Comparison of ENCODE assay signal across 31 cellular contexts in genomic region chr7:76368190-76368589, GRCh38. TPM values are rescaled to one million over a fixed set of nuclear protein-coding genes. Genes with fewer than 3 reads are reported as not detected.
"Had no signal": no experiment of that assay in that cellular context is flagged by ENCODE, and none has a peak within 500 bp of the region (broad histone marks: within the 10 kb centered on the region; RNA-seq: fewer than 3 reads in every experiment).

No MANE protein-coding gene starts in this region.

- H3K27ac ChIP-seq: body of pancreas, epithelial cell of prostate, esophagus squamous epithelium, gastroesophageal sphincter, WERI-Rb-1 had no signal

- H3K9me3 ChIP-seq: body of pancreas, esophagus squamous epithelium, gastroesophageal sphincter had no signal

- FAIRE-seq: colon, endometrium, endothelial cell of umbilical vein had no signal

- H3K4me3 ChIP-seq: body of pancreas, esophagus squamous epithelium, gastroesophageal sphincter had no signal

- ATAC-seq: activated CD4-positive, CD25-positive, alpha-beta regulatory T cell treated with anti-CD3 and anti-CD28 coated beads, Interleukin-2, amount 50 U/mL, for 24 hours; activated CD8-positive, alpha-beta T cell treated with anti-CD3 and anti-CD28 coated beads for 36 hours; activated T-cell treated with anti-CD3 and anti-CD28 coated beads, Interleukin-2, amount 50 U/mL, for 4 hours; activated T-helper 17 cell treated with anti-CD3 and anti-CD28 coated beads, Interleukin-2, amount 50 U/mL, for 72 hours; body of pancreas; gastroesophageal sphincter; T-helper 17 cell had no signal

- H3K36me3 ChIP-seq: esophagus squamous epithelium, gastroesophageal sphincter, WERI-Rb-1 had no signal

- H3K4me1 ChIP-seq: body of pancreas had no signal

- H3K27me3 ChIP-seq: body of pancreas, esophagus squamous epithelium, gastroesophageal sphincter had no signal

- DNase-seq: activated B cell treated with CpG ODN at 0.5 μM for 24 hours; activated CD4-positive, alpha-beta T cell treated with anti-CD3 and anti-CD28 coated beads for 48 hours; activated CD4-positive, alpha-beta T cell treated with anti-CD3 and anti-CD28 coated beads, Interleukin-2, amount 50 U/mL, for 1 hour; activated CD4-positive, alpha-beta T cell treated with anti-CD3 and anti-CD28 coated beads, Interleukin-2, amount 50 U/mL, for 48 hours; activated CD8-positive, alpha-beta memory T cell treated with anti-CD3 and anti-CD28 coated beads for 24 hours; activated CD8-positive, alpha-beta T cell treated with anti-CD3 and anti-CD28 coated beads for 36 hours; activated effector memory CD4-positive, alpha-beta T cell treated with Interleukin-2 at 50 U/mL for 16 hours; activated gamma-delta T cell treated with Interleukin-2 at 50 U/mL for 16 hours; activated naive CD4-positive, alpha-beta T cell treated with anti-CD3 and anti-CD28 coated beads, Interleukin-2, amount 50 U/mL, for 16 hours; activated naive CD4-positive, alpha-beta T cell treated with Interleukin-2 at 50 U/mL for 16 hours; activated T-cell treated with anti-CD3 and anti-CD28 coated beads, Interleukin-2, amount 50 U/mL, for 4 hours; amniotic stem cell; anterior cingulate cortex; body of pancreas; caudate nucleus; cortex of kidney; effector CD8-positive, alpha-beta T cell; esophagus squamous epithelium; foreskin melanocyte; T-helper 1 cell; T-helper 17 cell; T1000; WERI-Rb-1 had no signal

RNA-seq across cellular contexts. Expression of gene SSC4D, which starts 41.3 kb away (rescaled TPM):
- total RNA-seq: T-helper 17 cell had no signal

RNA-seq across cellular contexts. Expression of gene ZP3, which starts 56.6 kb away (rescaled TPM):
- total RNA-seq: chondrocyte had no signal
